34 cellular contexts compared by ENCODE assay signal in genomic region chr10:7040681-7041080, GRCh38.
"Had no signal": no experiment of that assay in that cellular context is flagged by ENCODE, and none has a peak within 500 bp of the region (broad histone marks: within the 10 kb centered on the region; RNA-seq: fewer than 3 reads in every experiment).

No MANE protein-coding gene starts in this region.

- H3K4me2 ChIP-seq: KMS-11 had no signal

- H3K36me3 ChIP-seq: MG63 had no signal

- H3K27ac ChIP-seq: KMS-11 had no signal

- H3K9me3 ChIP-seq: MG63 had no signal

- DNase-seq: Karpas-422, Kasumi-1, MG63, MM.1S, MV-4-11, NCI-H1048, NCI-H1092, NCI-H1092 treated with DMSO at 0.1 percent for 48 hours, NCI-H1105, NCI-H1105 treated with DMSO at 0.1 percent for 48 hours, NCI-H1417, NCI-H1417 treated with DMSO at 0.1 percent for 48 hours, NCI-H1436, NCI-H1436 treated with DMSO at 0.1 percent for 48 hours, NCI-H146, NCI-H1694, NCI-H1694 treated with DMSO at 0.1 percent for 48 hours, NCI-H187, NCI-H187 treated with DMSO at 0.1 percent for 48 hours, NCI-H1930, NCI-H2029, NCI-H2029 treated with DMSO at 0.1 percent for 48 hours, NCI-H2081, NCI-H2081 treated with DMSO at 0.1 percent for 48 hours, NCI-H2107, NCI-H2171, NCI-H2171 treated with DMSO at 0.1 percent for 48 hours, NCI-H2227 treated with DMSO at 0.1 percent for 48 hours, NCI-H226, NCI-H345, NCI-H446, NCI-H446 treated with DMSO at 0.1 percent for 48 hours, NCI-H510A had no signal

- H3K9ac ChIP-seq: KMS-11 had no signal

- H3K27me3 ChIP-seq: MG63 had no signal

- H3K4me3 ChIP-seq: MG63 had no signal
